Comparison of ENCODE assay signal across 15 cellular contexts in genomic region chr5:176948458-176948857, GRCh38. TPM values are rescaled to one million over a fixed set of nuclear protein-coding genes. Genes with fewer than 3 reads are reported as not detected.
"Had no signal": no experiment of that assay in that cellular context is flagged by ENCODE, and none has a peak within 500 bp of the region (broad histone marks: within the 10 kb centered on the region; RNA-seq: fewer than 3 reads in every experiment).

No MANE protein-coding gene starts in this region.

- H3K27me3 ChIP-seq: adrenal gland, esophagus muscularis mucosa, gastrocnemius medialis, pancreas had no signal

- H3K4me3 ChIP-seq: adrenal gland, esophagus muscularis mucosa, gastrocnemius medialis, pancreas, skin epidermis had no signal

- H3K27ac ChIP-seq: adrenal gland, esophagus muscularis mucosa, gastrocnemius medialis, pancreas had no signal

- FAIRE-seq: keratinocyte, pancreas had no signal

- H3K4me1 ChIP-seq: pancreas had no signal

- ATAC-seq: gastrocnemius medialis, pancreas, WTC11 had no signal

- DNase-seq: activated CD4-positive, alpha-beta T cell treated with anti-CD3 and anti-CD28 coated beads, Interleukin-2, amount 10 ng/mL, durations not matched to agents 7 days and 5 days; activated CD8-positive, alpha-beta memory T cell treated with anti-CD3 and anti-CD28 coated beads for 24 hours; activated naive CD4-positive, alpha-beta T cell treated with anti-CD3 and anti-CD28 coated beads, Interleukin-2, amount 10 ng/mL, durations not matched to agents 7 days and 5 days; adrenal gland; cortex of kidney; endodermal cell; gastrocnemius medialis; midbrain; naive B cell; pancreas; retina had no signal

- H3K9me3 ChIP-seq: adrenal gland, esophagus muscularis mucosa, gastrocnemius medialis, pancreas had no signal

RNA-seq across cellular contexts. Expression of gene HK3, which starts 49.3 kb away (rescaled TPM):
- polyA plus RNA-seq: keratinocyte had no signal
